1 cellular context compared by ENCODE assay signal in genomic region chr1:11099310-11100148, GRCh38.
TF ChIP-seq lines count a peak whose summit lies in the region.

Gene EXOSC10, minus strand, starts transcription at chr1:11099869. Its CDS starts 38 bp downstream, at chr1:11099831.

TF ChIP-seq in HepG2, 621 proteins besides CTCF, POLR2A, EP300 and RAD21 (continued from another document and continues in another):
- peak; percentile 88 for TF ChIP-seq ZNF687 (CRISPR knock-in tag; IDR thresholded peaks at IDR 0.05)
- peak; percentile 75; the same call in 1 of the 2 replicates for TF ChIP-seq ZNF414 (CRISPR knock-in tag; IDR thresholded peaks at IDR 0.05)
- peak; percentile 94 for TF ChIP-seq HOXA5 (CRISPR knock-in tag; IDR thresholded peaks at IDR 0.05)
- TF ChIP-seq PAWR (CRISPR knock-in tag; IDR thresholded peaks at IDR 0.05; ENCODE audit: borderline replicate concordance), result no peak
- 0 out of 2 replicates have a peak, but pooled peaks have one; percentile 38 for TF ChIP-seq POLR2AphosphoS2 (IDR thresholded peaks at IDR 0.05; ENCODE audit: low read depth, low read length)
- peak; percentile 93 for TF ChIP-seq BRCA1 (CRISPR knock-in tag; IDR thresholded peaks at IDR 0.05)
- TF ChIP-seq HHEX (CRISPR knock-in tag; IDR thresholded peaks at IDR 0.05), result no peak
- TF ChIP-seq, protein P1, sequence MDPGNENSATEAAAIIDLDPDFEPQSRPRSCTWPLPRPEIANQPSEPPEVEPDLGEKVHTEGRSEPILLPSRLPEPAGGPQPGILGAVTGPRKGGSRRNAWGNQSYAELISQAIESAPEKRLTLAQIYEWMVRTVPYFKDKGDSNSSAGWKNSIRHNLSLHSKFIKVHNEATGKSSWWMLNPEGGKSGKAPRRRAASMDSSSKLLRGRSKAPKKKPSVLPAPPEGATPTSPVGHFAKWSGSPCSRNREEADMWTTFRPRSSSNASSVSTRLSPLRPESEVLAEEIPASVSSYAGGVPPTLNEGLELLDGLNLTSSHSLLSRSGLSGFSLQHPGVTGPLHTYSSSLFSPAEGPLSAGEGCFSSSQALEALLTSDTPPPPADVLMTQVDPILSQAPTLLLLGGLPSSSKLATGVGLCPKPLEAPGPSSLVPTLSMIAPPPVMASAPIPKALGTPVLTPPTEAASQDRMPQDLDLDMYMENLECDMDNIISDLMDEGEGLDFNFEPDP (CRISPR knock-in tag; conservative IDR thresholded peaks at IDR 0.05), result 0 out of 2 replicates have a peak, but pooled peaks have one; percentile 70
- TF ChIP-seq, protein P2, sequence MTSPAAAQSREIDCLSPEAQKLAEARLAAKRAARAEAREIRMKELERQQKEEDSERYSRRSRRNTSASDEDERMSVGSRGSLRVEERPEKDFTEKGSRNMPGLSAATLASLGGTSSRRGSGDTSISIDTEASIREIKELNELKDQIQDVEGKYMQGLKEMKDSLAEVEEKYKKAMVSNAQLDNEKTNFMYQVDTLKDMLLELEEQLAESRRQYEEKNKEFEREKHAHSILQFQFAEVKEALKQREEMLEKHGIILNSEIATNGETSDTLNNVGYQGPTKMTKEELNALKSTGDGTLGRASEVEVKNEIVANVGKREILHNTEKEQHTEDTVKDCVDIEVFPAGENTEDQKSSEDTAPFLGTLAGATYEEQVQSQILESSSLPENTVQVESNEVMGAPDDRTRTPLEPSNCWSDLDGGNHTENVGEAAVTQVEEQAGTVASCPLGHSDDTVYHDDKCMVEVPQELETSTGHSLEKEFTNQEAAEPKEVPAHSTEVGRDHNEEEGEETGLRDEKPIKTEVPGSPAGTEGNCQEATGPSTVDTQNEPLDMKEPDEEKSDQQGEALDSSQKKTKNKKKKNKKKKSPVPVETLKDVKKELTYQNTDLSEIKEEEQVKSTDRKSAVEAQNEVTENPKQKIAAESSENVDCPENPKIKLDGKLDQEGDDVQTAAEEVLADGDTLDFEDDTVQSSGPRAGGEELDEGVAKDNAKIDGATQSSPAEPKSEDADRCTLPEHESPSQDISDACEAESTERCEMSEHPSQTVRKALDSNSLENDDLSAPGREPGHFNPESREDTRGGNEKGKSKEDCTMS (CRISPR knock-in tag; conservative IDR thresholded peaks at IDR 0.05), result no peak
- no peak for TF ChIP-seq ZNF839 (CRISPR knock-in tag; IDR thresholded peaks at IDR 0.05; ENCODE audit: borderline replicate concordance)
- TF ChIP-seq, protein P3, sequence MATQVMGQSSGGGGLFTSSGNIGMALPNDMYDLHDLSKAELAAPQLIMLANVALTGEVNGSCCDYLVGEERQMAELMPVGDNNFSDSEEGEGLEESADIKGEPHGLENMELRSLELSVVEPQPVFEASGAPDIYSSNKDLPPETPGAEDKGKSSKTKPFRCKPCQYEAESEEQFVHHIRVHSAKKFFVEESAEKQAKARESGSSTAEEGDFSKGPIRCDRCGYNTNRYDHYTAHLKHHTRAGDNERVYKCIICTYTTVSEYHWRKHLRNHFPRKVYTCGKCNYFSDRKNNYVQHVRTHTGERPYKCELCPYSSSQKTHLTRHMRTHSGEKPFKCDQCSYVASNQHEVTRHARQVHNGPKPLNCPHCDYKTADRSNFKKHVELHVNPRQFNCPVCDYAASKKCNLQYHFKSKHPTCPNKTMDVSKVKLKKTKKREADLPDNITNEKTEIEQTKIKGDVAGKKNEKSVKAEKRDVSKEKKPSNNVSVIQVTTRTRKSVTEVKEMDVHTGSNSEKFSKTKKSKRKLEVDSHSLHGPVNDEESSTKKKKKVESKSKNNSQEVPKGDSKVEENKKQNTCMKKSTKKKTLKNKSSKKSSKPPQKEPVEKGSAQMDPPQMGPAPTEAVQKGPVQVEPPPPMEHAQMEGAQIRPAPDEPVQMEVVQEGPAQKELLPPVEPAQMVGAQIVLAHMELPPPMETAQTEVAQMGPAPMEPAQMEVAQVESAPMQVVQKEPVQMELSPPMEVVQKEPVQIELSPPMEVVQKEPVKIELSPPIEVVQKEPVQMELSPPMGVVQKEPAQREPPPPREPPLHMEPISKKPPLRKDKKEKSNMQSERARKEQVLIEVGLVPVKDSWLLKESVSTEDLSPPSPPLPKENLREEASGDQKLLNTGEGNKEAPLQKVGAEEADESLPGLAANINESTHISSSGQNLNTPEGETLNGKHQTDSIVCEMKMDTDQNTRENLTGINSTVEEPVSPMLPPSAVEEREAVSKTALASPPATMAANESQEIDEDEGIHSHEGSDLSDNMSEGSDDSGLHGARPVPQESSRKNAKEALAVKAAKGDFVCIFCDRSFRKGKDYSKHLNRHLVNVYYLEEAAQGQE (IDR thresholded peaks at IDR 0.05; ENCODE audit: borderline replicate concordance in 1 of 2, low read depth in 1 of 2, low read length in 2 of 2), result no peak
- no peak for TF ChIP-seq TEAD2 (CRISPR knock-in tag; IDR thresholded peaks at IDR 0.05)
- TF ChIP-seq SNRNP70 (IDR thresholded peaks at IDR 0.05; ENCODE audit: low read depth, low read length), result no peak
- TF ChIP-seq, protein P4, sequence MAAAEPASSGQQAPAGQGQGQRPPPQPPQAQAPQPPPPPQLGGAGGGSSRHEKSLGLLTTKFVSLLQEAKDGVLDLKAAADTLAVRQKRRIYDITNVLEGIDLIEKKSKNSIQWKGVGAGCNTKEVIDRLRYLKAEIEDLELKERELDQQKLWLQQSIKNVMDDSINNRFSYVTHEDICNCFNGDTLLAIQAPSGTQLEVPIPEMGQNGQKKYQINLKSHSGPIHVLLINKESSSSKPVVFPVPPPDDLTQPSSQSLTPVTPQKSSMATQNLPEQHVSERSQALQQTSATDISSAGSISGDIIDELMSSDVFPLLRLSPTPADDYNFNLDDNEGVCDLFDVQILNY (CRISPR knock-in tag; conservative IDR thresholded peaks at IDR 0.05), result peak; percentile 54
- peak; percentile 92 for TF ChIP-seq ASH2L (IDR thresholded peaks at IDR 0.05; ENCODE audit: insufficient read length, low read depth, low read length)
- peak; percentile 93 for TF ChIP-seq CHD2 (IDR thresholded peaks at IDR 0.05; ENCODE audit: low read depth, low read length)
- TF ChIP-seq NPAS2 (CRISPR knock-in tag; IDR thresholded peaks at IDR 0.05; ENCODE audit: borderline replicate concordance), result no peak
- no peak for TF ChIP-seq CEBPG (CRISPR knock-in tag; IDR thresholded peaks at IDR 0.05)
- 0 out of 2 replicates have a peak, but pooled peaks have one; percentile 24 for TF ChIP-seq JUNB (CRISPR knock-in tag; IDR thresholded peaks at IDR 0.05; ENCODE audit: borderline replicate concordance)
- TF ChIP-seq PHF5A (CRISPR knock-in tag; IDR thresholded peaks at IDR 0.05; ENCODE audit: low read depth, unreplicated experiment), result no peak
- TF ChIP-seq ISX (CRISPR knock-in tag; conservative IDR thresholded peaks at IDR 0.05), result 0 out of 2 replicates have a peak, but pooled peaks have one; percentile 53
- no peak for TF ChIP-seq ZNF10 (CRISPR knock-in tag; IDR thresholded peaks at IDR 0.05; ENCODE audit: borderline replicate concordance, low read depth)
- no peak for TF ChIP-seq TRAFD1 (CRISPR knock-in tag; IDR thresholded peaks at IDR 0.05; ENCODE audit: borderline replicate concordance)
- peak; percentile 98 for TF ChIP-seq YY1 (IDR thresholded peaks at IDR 0.05; ENCODE audit: insufficient read depth, insufficient replicate concordance, low read depth, low read length)
- no peak for TF ChIP-seq PRPF4 (IDR thresholded peaks at IDR 0.05; ENCODE audit: low read depth, low read length, poor library complexity, severe bottlenecking)
- TF ChIP-seq ZNF720 (CRISPR knock-in tag; IDR thresholded peaks at IDR 0.05), result no peak
- no peak for TF ChIP-seq ZNF354B (CRISPR knock-in tag; IDR thresholded peaks at IDR 0.05)
- no peak for TF ChIP-seq CEBPZ (IDR thresholded peaks at IDR 0.05; ENCODE audit: low read length)
- no peak for TF ChIP-seq ZMYM3 (CRISPR knock-in tag; IDR thresholded peaks at IDR 0.05)
- peak; percentile 92 for TF ChIP-seq KLF12 (CRISPR knock-in tag; IDR thresholded peaks at IDR 0.05; ENCODE audit: borderline replicate concordance)
- no peak; the same call in none of the 2 replicates for TF ChIP-seq FOXC1 (CRISPR knock-in tag; IDR thresholded peaks at IDR 0.05; ENCODE audit: borderline replicate concordance)
- no peak for TF ChIP-seq CHD4 (IDR thresholded peaks at IDR 0.05; ENCODE audit: borderline replicate concordance, low read length)
- no peak; the same call in 1 of the 2 replicates for TF ChIP-seq NFE2L1 (CRISPR knock-in tag; IDR thresholded peaks at IDR 0.05; ENCODE audit: borderline replicate concordance)
- TF ChIP-seq MEIS1 (CRISPR knock-in tag; IDR thresholded peaks at IDR 0.05; ENCODE audit: borderline replicate concordance), result 0 out of 2 replicates have a peak, but pooled peaks have one; percentile 71
- 0 out of 2 replicates have a peak, but pooled peaks have one; percentile 20 for TF ChIP-seq MIER3 (CRISPR knock-in tag; IDR thresholded peaks at IDR 0.05; ENCODE audit: borderline replicate concordance)
- no peak for TF ChIP-seq SIX1 (CRISPR knock-in tag; IDR thresholded peaks at IDR 0.05; ENCODE audit: borderline replicate concordance)
- no peak for TF ChIP-seq ZSCAN9 (CRISPR knock-in tag; IDR thresholded peaks at IDR 0.05; ENCODE audit: borderline replicate concordance)
- no peak for TF ChIP-seq ATF6 (CRISPR knock-in tag; conservative IDR thresholded peaks at IDR 0.05)
- no peak for TF ChIP-seq ZNF496 (CRISPR knock-in tag; IDR thresholded peaks at IDR 0.05; ENCODE audit: insufficient replicate concordance)
